In the genomic region with DNA sequence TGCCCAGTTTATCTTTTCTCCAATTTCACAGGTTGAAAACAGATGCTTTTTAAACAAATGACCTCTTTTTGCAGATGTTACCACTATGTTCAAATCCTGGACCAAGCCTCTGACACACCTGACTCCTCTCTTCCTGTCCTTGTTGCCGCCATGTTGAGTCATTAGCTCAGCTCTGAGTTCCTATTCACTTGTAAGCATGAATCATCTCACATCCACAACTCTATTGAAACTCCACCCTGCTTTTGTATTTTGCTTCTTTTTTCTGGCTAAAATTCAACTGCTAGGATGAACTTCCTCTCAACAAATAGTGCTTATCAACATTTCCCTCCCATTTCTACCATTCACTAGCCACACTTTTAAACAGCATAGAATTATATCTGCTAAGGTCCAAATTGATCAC, we compare ENCODE assay signal across 1 cellular context.
A peak's percentile ranks its signal among the peaks of the same experiment; 100 is the strongest.
TF ChIP-seq lines count a peak whose summit lies in the region.

No MANE protein-coding gene starts in this region.

TF ChIP-seq in HepG2, 621 proteins besides CTCF, POLR2A, EP300 and RAD21:
- peak; percentile 23; the same call in 1 of the 2 replicates for TF ChIP-seq ZNF614 (CRISPR knock-in tag; IDR thresholded peaks at IDR 0.05; ENCODE audit: borderline replicate concordance)
- TF ChIP-seq ZNF207 (IDR thresholded peaks at IDR 0.05; ENCODE audit: borderline replicate concordance), result no peak
- TF ChIP-seq, protein P1, sequence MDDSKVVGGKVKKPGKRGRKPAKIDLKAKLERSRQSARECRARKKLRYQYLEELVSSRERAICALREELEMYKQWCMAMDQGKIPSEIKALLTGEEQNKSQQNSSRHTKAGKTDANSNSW (CRISPR knock-in tag; IDR thresholded peaks at IDR 0.05; ENCODE audit: borderline replicate concordance), result no peak
- 0 out of 2 replicates have a peak, but pooled peaks have one; percentile 13 for TF ChIP-seq ZNF792 (CRISPR knock-in tag; IDR thresholded peaks at IDR 0.05)
- no peak for TF ChIP-seq GABPA (IDR thresholded peaks at IDR 0.05; ENCODE audit: low read depth, low read length)
- TF ChIP-seq GABPA (CRISPR knock-in tag; IDR thresholded peaks at IDR 0.05; ENCODE audit: low read depth), result peak; percentile 4; the same call in 1 of the 2 replicates
- TF ChIP-seq TEAD2 (CRISPR knock-in tag; IDR thresholded peaks at IDR 0.05), result no peak
- no peak for TF ChIP-seq ZNF263 (CRISPR knock-in tag; IDR thresholded peaks at IDR 0.05)
- TF ChIP-seq ZNF337 (CRISPR knock-in tag; IDR thresholded peaks at IDR 0.05; ENCODE audit: borderline replicate concordance, low read depth), result no peak
- peak; percentile 75 for TF ChIP-seq FOSL2 (CRISPR knock-in tag; IDR thresholded peaks at IDR 0.05)
- no peak for TF ChIP-seq CREB1 (IDR thresholded peaks at IDR 0.05)
- peak; percentile 43; the same call in 1 of the 2 replicates for TF ChIP-seq CREB1 (CRISPR knock-in tag; IDR thresholded peaks at IDR 0.05)
